Comparison of ENCODE assay signal across 23 cellular contexts in the genomic region with DNA sequence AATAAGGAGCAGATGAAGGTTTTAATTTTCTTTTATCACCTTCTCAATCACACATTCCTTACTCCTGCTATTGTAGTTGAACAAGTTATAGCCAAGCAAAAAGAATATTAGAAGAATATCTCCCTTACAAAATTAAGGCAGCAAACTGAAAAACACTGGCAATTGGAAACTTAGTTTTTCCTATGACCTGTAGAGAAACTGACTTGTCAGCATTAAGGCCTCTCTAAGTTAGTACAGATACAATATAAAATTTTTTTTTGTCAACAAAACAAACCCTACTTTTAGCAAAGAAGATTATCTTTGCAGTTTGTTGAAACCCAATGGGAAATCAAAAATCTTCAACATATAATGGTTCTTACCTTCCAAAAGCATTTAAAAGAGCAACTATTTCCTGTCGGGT.
DNase-seq lines count a peak whose midpoint lies in the region; ATAC-seq, FAIRE-seq and TF ChIP-seq lines count a peak whose summit lies in the region.
"Had no signal": no experiment of that assay in that cellular context is flagged by ENCODE, and none has a peak within 500 bp of the region (broad histone marks: within the 10 kb centered on the region; RNA-seq: fewer than 3 reads in every experiment).

No MANE protein-coding gene starts in this region.

- peak overlapping the region; percentile 3 for H3K27ac Mint-ChIP-seq in activated T-helper 17 cell treated with anti-CD3 and anti-CD28 coated beads, Interleukin-2, amount 50 U/mL, for 72 hours
- peak overlapping the region; percentile 2 for H3K27ac Mint-ChIP-seq in central memory CD8-positive, alpha-beta T cell (ENCODE audit: low read depth)
- H3K27ac Mint-ChIP-seq in activated CD4-positive, alpha-beta T cell treated with anti-CD3 and anti-CD28 coated beads, Interleukin-2, amount 10 ng/mL, durations not matched to agents 24 days and 14 days = no peak overlapping the region
- H3K27ac Mint-ChIP-seq: B cell; CD4-positive, alpha-beta T cell had no signal

- no peak overlapping the region for H3K4me3 Mint-ChIP-seq in activated T-helper 17 cell treated with anti-CD3 and anti-CD28 coated beads, Interleukin-2, amount 50 U/mL, for 72 hours
- no peak overlapping the region for H3K4me3 Mint-ChIP-seq in central memory CD8-positive, alpha-beta T cell
- no peak overlapping the region for H3K4me3 Mint-ChIP-seq in activated CD4-positive, alpha-beta T cell treated with anti-CD3 and anti-CD28 coated beads, Interleukin-2, amount 10 ng/mL, durations not matched to agents 24 days and 14 days
- H3K4me3 Mint-ChIP-seq: B cell; CD4-positive, alpha-beta T cell; CD8-positive, alpha-beta T cell had no signal

- H4K91ac ChIP-seq in IMR-90 (ENCODE audit: insufficient read depth, low read depth, low read length) = no peak overlapping the region

- no peak overlapping the region for H3K18ac ChIP-seq in IMR-90 (ENCODE audit: low read depth, low read length)

- DNase-seq in A549 (ENCODE audit: low read depth in 1 of 2, low spot score in 1 of 2) (no peak), IMR-90 (no peak), globus pallidus (ENCODE audit: low spot score) (no peak), colonic mucosa (no peak)
- DNase-seq in central memory CD8-positive, alpha-beta T cell (ENCODE audit: low spot score in 2 of 2) = no peak
- no peak for DNase-seq in activated CD4-positive, alpha-beta T cell treated with anti-CD3 and anti-CD28 coated beads, Interleukin-2, amount 10 ng/mL, durations not matched to agents 24 days and 14 days
- DNase-seq: 8988T; AML-193; Caco-2; Calu3; CD4-positive, alpha-beta T cell; CD8-positive, alpha-beta T cell; DMS79 treated with DMSO at 0.1 percent for 48 hours; GF-D8 had no signal

- H3K27me3 ChIP-seq in IMR-90 (ENCODE audit: control insufficient read depth, insufficient read depth, low read length) = no peaks in the 10 kb centered on the region
- no peaks in the 10 kb centered on the region for H3K27me3 ChIP-seq in colonic mucosa
- H3K27me3 ChIP-seq: BLaER1 treated with 17β-estradiol and CSF1 and Interleukin-3, amounts not matched to agents 10 nM and 100 nM had no signal

- POLR2A ChIA-PET in A549 (lab: Yijun Ruan, JAX) = no interaction called here
- POLR2A ChIA-PET in IMR-90 (lab: Charles Lee; ENCODE audit: unreplicated experiment) = no interaction called here

- H3K9me1 ChIP-seq in IMR-90 (ENCODE audit: insufficient read depth, low read length) = no peaks in the 10 kb centered on the region

- no peak overlapping the region for H2AK9ac ChIP-seq in IMR-90 (replicated peaks; ENCODE audit: low read depth, low read length, poor library complexity)

- CTCF ChIA-PET in A549 (lab: Yijun Ruan, JAX) = no interaction called here
- CTCF ChIA-PET in IMR-90 (lab: Yijun Ruan, JAX) = no interaction called here

- H3K4me3 ChIP-seq in A549 = no peak overlapping the region
- no peak overlapping the region for H3K4me3 ChIP-seq in IMR-90 (ENCODE audit: insufficient read depth, low read depth, low read length)
- no peak overlapping the region for H3K4me3 ChIP-seq in colonic mucosa
- H3K4me3 ChIP-seq: BLaER1 treated with 17β-estradiol and CSF1 and Interleukin-3, amounts not matched to agents 10 nM and 100 nM had no signal

- BruUV-seq in IMR-90 (replicated peaks; lab: Mats Ljungman, UMichigan) = no TSS peak

- no peak overlapping the region for H3K14ac ChIP-seq in IMR-90 (replicated peaks; ENCODE audit: low read depth, low read length)

- H3K36me3 ChIP-seq in IMR-90 (ENCODE audit: control insufficient read depth, insufficient read depth, low read length) (no peaks in the 10 kb centered on the region), colonic mucosa (no peaks in the 10 kb centered on the region)

- intact Hi-C loops in IMR-90 (cut with micrococcal nuclease) (no loop called here), colonic mucosa (cut with DNase I) (no loop called here)
- intact Hi-C loops in activated CD4-positive, alpha-beta T cell treated with anti-CD3 and anti-CD28 coated beads, Interleukin-2, amount 10 ng/mL, durations not matched to agents 24 days and 14 days (cut with micrococcal nuclease) = no loop called here

- no peaks in the 10 kb centered on the region for H3K9me3 ChIP-seq in A549
- no peaks in the 10 kb centered on the region for H3K9me3 ChIP-seq in IMR-90 (ENCODE audit: control insufficient read depth, insufficient read depth, low read length)
- no peaks in the 10 kb centered on the region for H3K9me3 ChIP-seq in colonic mucosa
- H3K9me3 ChIP-seq: BLaER1 treated with 17β-estradiol and CSF1 and Interleukin-3, amounts not matched to agents 10 nM and 100 nM; Caco-2 had no signal

- dilution Hi-C loops in IMR-90 (cut with HindIII; ENCODE audit: low sequenced_read_pairs, unreplicated experiment) = no loop called here

- H3K9me3 Mint-ChIP-seq in activated T-helper 17 cell treated with anti-CD3 and anti-CD28 coated beads, Interleukin-2, amount 50 U/mL, for 72 hours = no peaks in the 10 kb centered on the region
- no peaks in the 10 kb centered on the region for H3K9me3 Mint-ChIP-seq in central memory CD8-positive, alpha-beta T cell
- H3K9me3 Mint-ChIP-seq in activated CD4-positive, alpha-beta T cell treated with anti-CD3 and anti-CD28 coated beads, Interleukin-2, amount 10 ng/mL, durations not matched to agents 24 days and 14 days = no peaks in the 10 kb centered on the region
- H3K9me3 Mint-ChIP-seq: CD4-positive, alpha-beta T cell; CD8-positive, alpha-beta T cell had no signal

- no peaks in the 10 kb centered on the region for H4K20me1 ChIP-seq in IMR-90 (ENCODE audit: insufficient read depth, low read length)
- H4K20me1 ChIP-seq: BLaER1 treated with 17β-estradiol and CSF1 and Interleukin-3, amounts not matched to agents 10 nM and 100 nM had no signal

- no peak overlapping the region for H3K4me2 ChIP-seq in A549
- H3K4me2 ChIP-seq in IMR-90 (ENCODE audit: low read depth, low read length) = no peak overlapping the region
- H3K4me2 ChIP-seq: BLaER1 treated with 17β-estradiol and CSF1 and Interleukin-3, amounts not matched to agents 10 nM and 100 nM had no signal

- H3K9ac ChIP-seq in IMR-90 (ENCODE audit: low read depth, low read length) (no peak overlapping the region), colonic mucosa (ENCODE audit: low read depth in 2 of 2, low read length in 2 of 2) (no peak overlapping the region)
- H3K9ac ChIP-seq: BLaER1 treated with 17β-estradiol and CSF1 and Interleukin-3, amounts not matched to agents 10 nM and 100 nM had no signal

- H4K5ac ChIP-seq in IMR-90 (ENCODE audit: low read depth, low read length) = no peak overlapping the region

- H3K4me1 ChIP-seq in A549 (no peaks in the 10 kb centered on the region), IMR-90 (ENCODE audit: control insufficient read depth, insufficient read depth, low read length) (no peaks in the 10 kb centered on the region), colonic mucosa (no peaks in the 10 kb centered on the region)
- H3K4me1 ChIP-seq: Caco-2 had no signal

- no peak overlapping the region for H2BK120ac ChIP-seq in IMR-90 (ENCODE audit: low read depth, low read length)

- no peak overlapping the region for H4K8ac ChIP-seq in IMR-90 (ENCODE audit: low read depth in 2 of 2, low read length in 2 of 2)

- ATAC-seq in A549 = no peak
- ATAC-seq in IMR-90 (ENCODE audit: low read depth) = no peak
- ATAC-seq in activated T-helper 17 cell treated with anti-CD3 and anti-CD28 coated beads, Interleukin-2, amount 50 U/mL, for 72 hours (replicated peaks) = no peak
- ATAC-seq in central memory CD8-positive, alpha-beta T cell (replicated peaks; ENCODE audit: extremely low read depth, poor library complexity, severe bottlenecking) = no peak
- no peak for ATAC-seq in HG02885 (IDR thresholded peaks at IDR 0.05; ENCODE audit: poor library complexity, unreplicated experiment)
- ATAC-seq: CD8-positive, alpha-beta T cell had no signal

- H2BK15ac ChIP-seq in IMR-90 (ENCODE audit: low read depth, low read length) = no peak overlapping the region

- TF ChIP-seq CTCF in A549 (IDR thresholded peaks at IDR 0.05) (no peak), IMR-90 (conservative IDR thresholded peaks at IDR 0.05; ENCODE audit: low read depth, low read length) (no peak), colonic mucosa (IDR thresholded peaks at IDR 0.05) (no peak)

- H3K27me3 Mint-ChIP-seq in activated T-helper 17 cell treated with anti-CD3 and anti-CD28 coated beads, Interleukin-2, amount 50 U/mL, for 72 hours = no peaks in the 10 kb centered on the region
- no peaks in the 10 kb centered on the region for H3K27me3 Mint-ChIP-seq in central memory CD8-positive, alpha-beta T cell
- no peaks in the 10 kb centered on the region for H3K27me3 Mint-ChIP-seq in activated CD4-positive, alpha-beta T cell treated with anti-CD3 and anti-CD28 coated beads, Interleukin-2, amount 10 ng/mL, durations not matched to agents 24 days and 14 days
- H3K27me3 Mint-ChIP-seq: B cell; CD4-positive, alpha-beta T cell had no signal

- FAIRE-seq in A549 (lab: Jason Lieb, UNC) = no peak
- FAIRE-seq: A204.1, G401.6, GM12891, GM19239 had no signal

- 98% methylated on average over 1 of the region's 1 CpG for WGBS in A549 (ENCODE audit: missing lambda C conversion rate)
- no CpG with 5 or more reads among the region's 1 CpG for WGBS in IMR-90 (ENCODE audit: extremely low coverage in 2 of 2, insufficient read length in 1 of 2), 2 experiments

- peaks cover 57% of the 10 kb centered on the region for H3K36me3 Mint-ChIP-seq in activated T-helper 17 cell treated with anti-CD3 and anti-CD28 coated beads, Interleukin-2, amount 50 U/mL, for 72 hours (ENCODE audit: low read depth)
- peaks cover 15% of the 10 kb centered on the region for H3K36me3 Mint-ChIP-seq in central memory CD8-positive, alpha-beta T cell (ENCODE audit: insufficient read depth)
- no peaks in the 10 kb centered on the region for H3K36me3 Mint-ChIP-seq in activated CD4-positive, alpha-beta T cell treated with anti-CD3 and anti-CD28 coated beads, Interleukin-2, amount 10 ng/mL, durations not matched to agents 24 days and 14 days (ENCODE audit: low read depth)

- TF ChIP-seq POLR2A in A549 (IDR thresholded peaks at IDR 0.05; ENCODE audit: low read length) (no peak), IMR-90 (IDR thresholded peaks at IDR 0.05; ENCODE audit: low read depth, low read length) (no peak)

- in situ Hi-C loops in IMR-90 (cut with MboI; ENCODE audit: low sequenced_read_pairs) = no loop called here

- H2AFZ ChIP-seq in IMR-90 (replicated peaks; ENCODE audit: low read length, poor library complexity) = no peak overlapping the region

- H3K4me1 Mint-ChIP-seq in activated T-helper 17 cell treated with anti-CD3 and anti-CD28 coated beads, Interleukin-2, amount 50 U/mL, for 72 hours = no peaks in the 10 kb centered on the region
- H3K4me1 Mint-ChIP-seq in central memory CD8-positive, alpha-beta T cell = no peaks in the 10 kb centered on the region
- H3K4me1 Mint-ChIP-seq in activated CD4-positive, alpha-beta T cell treated with anti-CD3 and anti-CD28 coated beads, Interleukin-2, amount 10 ng/mL, durations not matched to agents 24 days and 14 days = no peaks in the 10 kb centered on the region
- H3K4me1 Mint-ChIP-seq: B cell had no signal

- H3K23ac ChIP-seq in IMR-90 (ENCODE audit: low read depth, low read length) = no peak overlapping the region

- H3K27ac ChIP-seq in A549 (no peak overlapping the region), IMR-90 (ENCODE audit: insufficient read depth, low read length) (no peak overlapping the region), colonic mucosa (no peak overlapping the region)
- H3K27ac ChIP-seq: BLaER1 treated with 17β-estradiol and CSF1 and Interleukin-3, amounts not matched to agents 10 nM and 100 nM; C4-2B had no signal

- TF ChIP-seq RAD21 in A549 (conservative IDR thresholded peaks at IDR 0.05 in 1 of 2, IDR thresholded peaks at IDR 0.05 in 1 of 2) (no peak), IMR-90 (IDR thresholded peaks at IDR 0.05; ENCODE audit: low read length) (no peak)

- H3K79me1 ChIP-seq in IMR-90 (ENCODE audit: low read depth in 1 of 2, low read length in 2 of 2) = no peaks in the 10 kb centered on the region

- no peak overlapping the region for H2AK5ac ChIP-seq in IMR-90 (ENCODE audit: low read depth, low read length)

- H2BK20ac ChIP-seq in IMR-90 (ENCODE audit: low read depth, low read length) = no peak overlapping the region

- H2BK5ac ChIP-seq in IMR-90 (ENCODE audit: low read depth, low read length, poor library complexity, severe bottlenecking) = no peak overlapping the region

- TF ChIP-seq EP300 in A549 (IDR thresholded peaks at IDR 0.05) = no peak

- H3K56ac ChIP-seq in IMR-90 (ENCODE audit: extremely low read depth, insufficient read depth, low read length) = no peak overlapping the region

- H3K4ac ChIP-seq in IMR-90 (ENCODE audit: low read depth, low read length) = no peak overlapping the region
